10 cellular contexts compared by ENCODE assay signal in the genomic region with DNA sequence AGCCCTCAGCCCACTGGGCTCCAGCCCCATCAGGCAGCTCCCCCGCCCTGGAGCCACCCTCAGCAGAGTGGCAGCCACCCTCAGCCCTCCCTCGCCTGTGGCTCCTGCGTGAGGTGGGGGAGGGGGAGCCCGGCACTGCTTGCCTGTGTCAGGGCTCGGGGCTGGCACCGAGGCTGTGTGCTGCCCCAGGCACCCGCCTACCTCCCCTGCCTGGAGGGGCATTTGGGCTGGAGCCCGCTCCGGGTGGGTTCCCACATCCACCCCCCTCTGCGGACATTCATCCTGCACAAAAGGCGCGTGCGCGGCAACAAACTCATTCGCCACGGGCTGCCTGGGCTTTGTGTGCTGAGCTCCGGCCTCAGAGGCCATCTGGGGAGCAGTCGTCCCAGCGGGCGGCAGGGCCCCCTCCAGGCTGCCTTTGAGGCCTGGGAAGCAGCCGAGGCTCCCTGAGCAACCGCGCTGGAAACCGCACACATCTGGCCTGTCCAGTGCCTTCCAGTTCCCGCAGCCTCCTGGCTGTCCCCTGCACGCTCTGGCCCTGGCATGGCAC. TPM values are rescaled to one million over a fixed set of nuclear protein-coding genes. Genes with fewer than 3 reads are reported as not detected.
DNase-seq lines count a peak whose midpoint lies in the region; ATAC-seq lines count a peak whose summit lies in the region.
"Had no signal": no experiment of that assay in that cellular context is flagged by ENCODE, and none has a peak within 500 bp of the region (broad histone marks: within the 10 kb centered on the region; RNA-seq: fewer than 3 reads in every experiment).

No MANE protein-coding gene starts in this region.

- no peak overlapping the region for H3K4me3 ChIP-seq in CD4-positive, alpha-beta memory T cell (ENCODE audit: low read length in 2 of 2)
- H3K4me3 ChIP-seq: spleen had no signal

- H3K27ac Mint-ChIP-seq in CD4-positive, alpha-beta memory T cell = no peak overlapping the region
- no peak overlapping the region for H3K27ac Mint-ChIP-seq in activated CD8-positive, alpha-beta T cell treated with anti-CD3 and anti-CD28 coated beads, Interleukin-2, amount 10 ng/mL, durations not matched to agents 7 days and 5 days
- no peak overlapping the region for H3K27ac Mint-ChIP-seq in activated CD4-positive, alpha-beta memory T cell treated with anti-CD3 and anti-CD28 coated beads, Interleukin-2, amount 10 ng/mL, durations not matched to agents 7 days and 5 days
- H3K27ac Mint-ChIP-seq in stimulated activated naive B cell treated with anti-CD40 and anti-IgM and Interleukin-4, amounts not matched to agents 10 μg/mL and 1 μg/mL and 100 μg/mL, for 72 hours = no peak overlapping the region
- no peak overlapping the region for H3K27ac Mint-ChIP-seq in T-helper 2 cell treated with Interferon-gamma antibody and Interleukin-4, amounts not matched to agents 5 μg/mL and 100 μg/mL, for 36 hours
- H3K27ac Mint-ChIP-seq in stimulated activated effector memory CD8-positive, alpha-beta T cell treated with anti-CD3 and anti-CD28 coated beads, Interleukin-12 subunit alpha, Interleukin-12 subunit beta, amount 100 ng/mL, for 72 hours = no peak overlapping the region
- H3K27ac Mint-ChIP-seq: activated naive CD8-positive, alpha-beta T cell had no signal

- no peaks in the 10 kb centered on the region for H3K36me3 ChIP-seq in CD4-positive, alpha-beta memory T cell (ENCODE audit: insufficient read depth, low read length)
- H3K36me3 ChIP-seq: spleen had no signal

- no peaks in the 10 kb centered on the region for H3K9me3 ChIP-seq in CD4-positive, alpha-beta memory T cell (ENCODE audit: control insufficient read depth in 1 of 2, low read length in 2 of 2)
- H3K9me3 ChIP-seq: spleen had no signal

- peak; percentile 45 to 62 (median 49) for DNase-seq in CD4-positive, alpha-beta memory T cell
- peak; percentile 45 for DNase-seq in ELR (ENCODE audit: low read depth)
- DNase-seq in activated CD8-positive, alpha-beta T cell treated with anti-CD3 and anti-CD28 coated beads, Interleukin-2, amount 10 ng/mL, durations not matched to agents 7 days and 5 days = peak; percentile 55
- peak; percentile 78 for DNase-seq in left kidney (ENCODE audit: low read depth, low spot score)
- no peak for DNase-seq in activated CD4-positive, alpha-beta memory T cell treated with anti-CD3 and anti-CD28 coated beads, Interleukin-2, amount 10 ng/mL, durations not matched to agents 7 days and 5 days
- no peak for DNase-seq in stimulated activated naive B cell treated with anti-CD40 and anti-IgM and Interleukin-4, amounts not matched to agents 10 μg/mL and 1 μg/mL and 100 μg/mL, for 72 hours
- no peak for DNase-seq in T-helper 2 cell treated with Interferon-gamma antibody and Interleukin-4, amounts not matched to agents 5 μg/mL and 100 μg/mL, for 36 hours (ENCODE audit: low spot score)
- DNase-seq in stimulated activated effector memory CD8-positive, alpha-beta T cell treated with anti-CD3 and anti-CD28 coated beads, Interleukin-12 subunit alpha, Interleukin-12 subunit beta, amount 100 ng/mL, for 72 hours (ENCODE audit: low spot score in 2 of 2) = no peak
- DNase-seq: spleen had no signal

- no peaks in the 10 kb centered on the region for H3K27me3 ChIP-seq in CD4-positive, alpha-beta memory T cell (ENCODE audit: insufficient read depth, low read length)

- peaks cover 37% of the 10 kb centered on the region for H3K4me1 ChIP-seq in CD4-positive, alpha-beta memory T cell (ENCODE audit: insufficient read depth, low read length)

- H3K4me3 Mint-ChIP-seq in CD4-positive, alpha-beta memory T cell = peak overlapping the region in 1 of 8 donors; percentile 68
- no peak overlapping the region for H3K4me3 Mint-ChIP-seq in activated CD8-positive, alpha-beta T cell treated with anti-CD3 and anti-CD28 coated beads, Interleukin-2, amount 10 ng/mL, durations not matched to agents 7 days and 5 days
- no peak overlapping the region for H3K4me3 Mint-ChIP-seq in activated CD4-positive, alpha-beta memory T cell treated with anti-CD3 and anti-CD28 coated beads, Interleukin-2, amount 10 ng/mL, durations not matched to agents 7 days and 5 days
- H3K4me3 Mint-ChIP-seq in stimulated activated naive B cell treated with anti-CD40 and anti-IgM and Interleukin-4, amounts not matched to agents 10 μg/mL and 1 μg/mL and 100 μg/mL, for 72 hours = no peak overlapping the region
- no peak overlapping the region for H3K4me3 Mint-ChIP-seq in T-helper 2 cell treated with Interferon-gamma antibody and Interleukin-4, amounts not matched to agents 5 μg/mL and 100 μg/mL, for 36 hours
- H3K4me3 Mint-ChIP-seq in stimulated activated effector memory CD8-positive, alpha-beta T cell treated with anti-CD3 and anti-CD28 coated beads, Interleukin-12 subunit alpha, Interleukin-12 subunit beta, amount 100 ng/mL, for 72 hours = no peak overlapping the region
- H3K4me3 Mint-ChIP-seq: activated naive CD8-positive, alpha-beta T cell had no signal

- CTCF ChIA-PET in CD4-positive, alpha-beta memory T cell (lab: Charles Lee; ENCODE audit: partially characterized antibody) = interaction anchor here (2.8 kb wide), 1 partner anchor 19 kb away, joined by 13 read pairs; no protein-coding TSS in a partner anchor
- CTCF ChIA-PET in activated CD8-positive, alpha-beta T cell treated with anti-CD3 and anti-CD28 coated beads, Interleukin-2, amount 10 ng/mL, durations not matched to agents 7 days and 5 days (lab: Charles Lee) = interaction anchor here (1.2 kb wide), 1 partner anchor 128 kb away, joined by 5 read pairs; no protein-coding TSS in a partner anchor
- CTCF ChIA-PET in activated CD4-positive, alpha-beta memory T cell treated with anti-CD3 and anti-CD28 coated beads, Interleukin-2, amount 10 ng/mL, durations not matched to agents 7 days and 5 days (lab: Charles Lee) = no interaction called here

- no peaks in the 10 kb centered on the region for H3K9me3 Mint-ChIP-seq in CD4-positive, alpha-beta memory T cell
- H3K9me3 Mint-ChIP-seq in activated CD8-positive, alpha-beta T cell treated with anti-CD3 and anti-CD28 coated beads, Interleukin-2, amount 10 ng/mL, durations not matched to agents 7 days and 5 days (ENCODE audit: insufficient read depth) = no peaks in the 10 kb centered on the region
- no peaks in the 10 kb centered on the region for H3K9me3 Mint-ChIP-seq in activated CD4-positive, alpha-beta memory T cell treated with anti-CD3 and anti-CD28 coated beads, Interleukin-2, amount 10 ng/mL, durations not matched to agents 7 days and 5 days
- no peaks in the 10 kb centered on the region for H3K9me3 Mint-ChIP-seq in stimulated activated naive B cell treated with anti-CD40 and anti-IgM and Interleukin-4, amounts not matched to agents 10 μg/mL and 1 μg/mL and 100 μg/mL, for 72 hours
- H3K9me3 Mint-ChIP-seq in T-helper 2 cell treated with Interferon-gamma antibody and Interleukin-4, amounts not matched to agents 5 μg/mL and 100 μg/mL, for 36 hours = no peaks in the 10 kb centered on the region
- H3K9me3 Mint-ChIP-seq in stimulated activated effector memory CD8-positive, alpha-beta T cell treated with anti-CD3 and anti-CD28 coated beads, Interleukin-12 subunit alpha, Interleukin-12 subunit beta, amount 100 ng/mL, for 72 hours = no peaks in the 10 kb centered on the region

- H3K4me1 Mint-ChIP-seq in CD4-positive, alpha-beta memory T cell = peaks cover 4 to 27% (median 10%) of the 10 kb centered on the region in 4 donors
- peaks cover 23% of the 10 kb centered on the region for H3K4me1 Mint-ChIP-seq in activated CD8-positive, alpha-beta T cell treated with anti-CD3 and anti-CD28 coated beads, Interleukin-2, amount 10 ng/mL, durations not matched to agents 7 days and 5 days (ENCODE audit: low read depth)
- peaks cover 9% of the 10 kb centered on the region for H3K4me1 Mint-ChIP-seq in activated CD4-positive, alpha-beta memory T cell treated with anti-CD3 and anti-CD28 coated beads, Interleukin-2, amount 10 ng/mL, durations not matched to agents 7 days and 5 days
- H3K4me1 Mint-ChIP-seq in stimulated activated naive B cell treated with anti-CD40 and anti-IgM and Interleukin-4, amounts not matched to agents 10 μg/mL and 1 μg/mL and 100 μg/mL, for 72 hours = peaks cover 9 to 46% of the 10 kb centered on the region in 2 donors
- H3K4me1 Mint-ChIP-seq in T-helper 2 cell treated with Interferon-gamma antibody and Interleukin-4, amounts not matched to agents 5 μg/mL and 100 μg/mL, for 36 hours (ENCODE audit: low read depth) = peaks cover 7% of the 10 kb centered on the region
- peaks cover 6% of the 10 kb centered on the region for H3K4me1 Mint-ChIP-seq in stimulated activated effector memory CD8-positive, alpha-beta T cell treated with anti-CD3 and anti-CD28 coated beads, Interleukin-12 subunit alpha, Interleukin-12 subunit beta, amount 100 ng/mL, for 72 hours

- H3K36me3 Mint-ChIP-seq in CD4-positive, alpha-beta memory T cell = peaks cover 0 to 2% of the 10 kb centered on the region in 2 donors
- H3K36me3 Mint-ChIP-seq in activated CD8-positive, alpha-beta T cell treated with anti-CD3 and anti-CD28 coated beads, Interleukin-2, amount 10 ng/mL, durations not matched to agents 7 days and 5 days (ENCODE audit: low read depth) = no peaks in the 10 kb centered on the region
- H3K36me3 Mint-ChIP-seq in activated CD4-positive, alpha-beta memory T cell treated with anti-CD3 and anti-CD28 coated beads, Interleukin-2, amount 10 ng/mL, durations not matched to agents 7 days and 5 days (ENCODE audit: low read depth) = no peaks in the 10 kb centered on the region
- H3K36me3 Mint-ChIP-seq in stimulated activated naive B cell treated with anti-CD40 and anti-IgM and Interleukin-4, amounts not matched to agents 10 μg/mL and 1 μg/mL and 100 μg/mL, for 72 hours = peaks cover 0 to 4% of the 10 kb centered on the region in 2 donors
- no peaks in the 10 kb centered on the region for H3K36me3 Mint-ChIP-seq in T-helper 2 cell treated with Interferon-gamma antibody and Interleukin-4, amounts not matched to agents 5 μg/mL and 100 μg/mL, for 36 hours (ENCODE audit: low read depth)
- H3K36me3 Mint-ChIP-seq in stimulated activated effector memory CD8-positive, alpha-beta T cell treated with anti-CD3 and anti-CD28 coated beads, Interleukin-12 subunit alpha, Interleukin-12 subunit beta, amount 100 ng/mL, for 72 hours = peaks cover 26% of the 10 kb centered on the region
- H3K36me3 Mint-ChIP-seq: activated naive CD8-positive, alpha-beta T cell had no signal

- no peak overlapping the region for H3K27ac ChIP-seq in CD4-positive, alpha-beta memory T cell (ENCODE audit: low read depth, low read length)

- no peak for ATAC-seq in activated CD8-positive, alpha-beta T cell treated with anti-CD3 and anti-CD28 coated beads, Interleukin-2, amount 10 ng/mL, durations not matched to agents 7 days and 5 days
- no peak for ATAC-seq in stimulated activated naive B cell treated with anti-CD40 and anti-IgM and Interleukin-4, amounts not matched to agents 10 μg/mL and 1 μg/mL and 100 μg/mL, for 72 hours (replicated peaks)
- no peak for ATAC-seq in stimulated activated effector memory CD8-positive, alpha-beta T cell treated with anti-CD3 and anti-CD28 coated beads, Interleukin-12 subunit alpha, Interleukin-12 subunit beta, amount 100 ng/mL, for 72 hours

- H3K27me3 Mint-ChIP-seq in CD4-positive, alpha-beta memory T cell = peaks cover 0 to 1% of the 10 kb centered on the region in 2 donors
- peaks cover 4% of the 10 kb centered on the region for H3K27me3 Mint-ChIP-seq in activated CD8-positive, alpha-beta T cell treated with anti-CD3 and anti-CD28 coated beads, Interleukin-2, amount 10 ng/mL, durations not matched to agents 7 days and 5 days (ENCODE audit: low read depth)
- peaks cover 9% of the 10 kb centered on the region for H3K27me3 Mint-ChIP-seq in activated CD4-positive, alpha-beta memory T cell treated with anti-CD3 and anti-CD28 coated beads, Interleukin-2, amount 10 ng/mL, durations not matched to agents 7 days and 5 days
- peaks cover 0 to 17% of the 10 kb centered on the region in 2 donors for H3K27me3 Mint-ChIP-seq in stimulated activated naive B cell treated with anti-CD40 and anti-IgM and Interleukin-4, amounts not matched to agents 10 μg/mL and 1 μg/mL and 100 μg/mL, for 72 hours
- H3K27me3 Mint-ChIP-seq in T-helper 2 cell treated with Interferon-gamma antibody and Interleukin-4, amounts not matched to agents 5 μg/mL and 100 μg/mL, for 36 hours (ENCODE audit: low read depth) = peaks cover 7% of the 10 kb centered on the region
- H3K27me3 Mint-ChIP-seq: activated naive CD8-positive, alpha-beta T cell had no signal

- intact Hi-C loops in CD4-positive, alpha-beta memory T cell (cut with micrococcal nuclease) = loop anchor here (10.0 kb wide), 1 partner anchor 239 kb away; no protein-coding TSS in a partner anchor

- POLR2A ChIA-PET in CD4-positive, alpha-beta memory T cell (lab: Charles Lee; ENCODE audit: partially characterized antibody) = interaction anchor here (1.6 to 10.5 kb wide), 3 partner anchors 13 to 34 kb away, joined by 3 to 367 read pairs (median 108); partner anchors contain the start of genes HES5, PANK4 and TNFRSF14
- POLR2A ChIA-PET in activated CD8-positive, alpha-beta T cell treated with anti-CD3 and anti-CD28 coated beads, Interleukin-2, amount 10 ng/mL, durations not matched to agents 7 days and 5 days (lab: Charles Lee) = interaction anchor here (5.5 kb wide), 1 partner anchor 18 kb away, joined by 96 read pairs; the partner anchor contains the start of gene PANK4
- POLR2A ChIA-PET in activated CD4-positive, alpha-beta memory T cell treated with anti-CD3 and anti-CD28 coated beads, Interleukin-2, amount 10 ng/mL, durations not matched to agents 7 days and 5 days (lab: Charles Lee) = interaction anchor here (1.3 to 12.2 kb wide), 4 partner anchors 12 to 41 kb away, joined by 4 to 228 read pairs (median 60); partner anchors contain the start of genes HES5, PANK4, PRXL2B and TNFRSF14

RNA-seq across cellular contexts. Expression of gene TNFRSF14, which starts 12.6 kb away (rescaled TPM):
- 100 to 1,000 TPM; 170 to 173 TPM for total RNA-seq in CD4-positive, alpha-beta memory T cell
- 10 to 100 TPM; 59.6 to 66.1 TPM for polyA plus RNA-seq in CD4-positive, alpha-beta memory T cell
- 10 to 100 TPM; 85.8 to 86.5 TPM for total RNA-seq in activated CD8-positive, alpha-beta T cell treated with anti-CD3 and anti-CD28 coated beads, Interleukin-2, amount 10 ng/mL, durations not matched to agents 7 days and 5 days
- 100 to 1,000 TPM; 171 to 173 TPM for total RNA-seq in activated CD4-positive, alpha-beta memory T cell treated with anti-CD3 and anti-CD28 coated beads, Interleukin-2, amount 10 ng/mL, durations not matched to agents 7 days and 5 days

RNA-seq across cellular contexts. Expression of gene HES5, which starts 13.6 kb away (rescaled TPM):
- total RNA-seq in CD4-positive, alpha-beta memory T cell = not detected
- not detected for polyA plus RNA-seq in CD4-positive, alpha-beta memory T cell
- not detected for total RNA-seq in activated CD8-positive, alpha-beta T cell treated with anti-CD3 and anti-CD28 coated beads, Interleukin-2, amount 10 ng/mL, durations not matched to agents 7 days and 5 days
- total RNA-seq in activated CD4-positive, alpha-beta memory T cell treated with anti-CD3 and anti-CD28 coated beads, Interleukin-2, amount 10 ng/mL, durations not matched to agents 7 days and 5 days = not detected

RNA-seq across cellular contexts. Expression of gene PANK4, which starts 17.2 kb away (rescaled TPM):
- 10 to 100 TPM; 88.9 to 93.7 TPM for total RNA-seq in CD4-positive, alpha-beta memory T cell
- polyA plus RNA-seq in CD4-positive, alpha-beta memory T cell = 10 to 100 TPM; 10.6 to 24.4 TPM
- 10 to 100 TPM; 55.9 to 66.8 TPM for total RNA-seq in activated CD8-positive, alpha-beta T cell treated with anti-CD3 and anti-CD28 coated beads, Interleukin-2, amount 10 ng/mL, durations not matched to agents 7 days and 5 days
- 10 to 100 TPM; 71.7 to 72.6 TPM for total RNA-seq in activated CD4-positive, alpha-beta memory T cell treated with anti-CD3 and anti-CD28 coated beads, Interleukin-2, amount 10 ng/mL, durations not matched to agents 7 days and 5 days

RNA-seq across cellular contexts. Expression of gene PRXL2B, which starts 43.0 kb away (rescaled TPM):
- total RNA-seq in CD4-positive, alpha-beta memory T cell = 10 to 100 TPM; 26.5 to 27.2 TPM
- 10 to 100 TPM; 21.4 to 23.5 TPM for polyA plus RNA-seq in CD4-positive, alpha-beta memory T cell
- 10 to 100 TPM; 35.6 to 40.6 TPM for total RNA-seq in activated CD8-positive, alpha-beta T cell treated with anti-CD3 and anti-CD28 coated beads, Interleukin-2, amount 10 ng/mL, durations not matched to agents 7 days and 5 days
- total RNA-seq in activated CD4-positive, alpha-beta memory T cell treated with anti-CD3 and anti-CD28 coated beads, Interleukin-2, amount 10 ng/mL, durations not matched to agents 7 days and 5 days = 10 to 100 TPM; 17.0 to 22.2 TPM

Comparison
In these comparisons a context has a peak if more than half of its experiments do, and no peak if none do; other contexts are left out.
1. DNase-seq: peak in CD4-positive, alpha-beta memory T cell (5 of 5), ELR (single experiment), activated CD8-positive, alpha-beta T cell treated with anti-CD3 and anti-CD28 coated beads, Interleukin-2, amount 10 ng/mL, durations not matched to agents 7 days and 5 days (single experiment) and left kidney (single experiment); none in activated CD4-positive, alpha-beta memory T cell treated with anti-CD3 and anti-CD28 coated beads, Interleukin-2, amount 10 ng/mL, durations not matched to agents 7 days and 5 days (single experiment), stimulated activated naive B cell treated with anti-CD40 and anti-IgM and Interleukin-4, amounts not matched to agents 10 μg/mL and 1 μg/mL and 100 μg/mL, for 72 hours (single experiment), T-helper 2 cell treated with Interferon-gamma antibody and Interleukin-4, amounts not matched to agents 5 μg/mL and 100 μg/mL, for 36 hours (single experiment) and stimulated activated effector memory CD8-positive, alpha-beta T cell treated with anti-CD3 and anti-CD28 coated beads, Interleukin-12 subunit alpha, Interleukin-12 subunit beta, amount 100 ng/mL, for 72 hours (0 of 2).